ENCODE assay signal across 24 cellular contexts in the genomic region with DNA sequence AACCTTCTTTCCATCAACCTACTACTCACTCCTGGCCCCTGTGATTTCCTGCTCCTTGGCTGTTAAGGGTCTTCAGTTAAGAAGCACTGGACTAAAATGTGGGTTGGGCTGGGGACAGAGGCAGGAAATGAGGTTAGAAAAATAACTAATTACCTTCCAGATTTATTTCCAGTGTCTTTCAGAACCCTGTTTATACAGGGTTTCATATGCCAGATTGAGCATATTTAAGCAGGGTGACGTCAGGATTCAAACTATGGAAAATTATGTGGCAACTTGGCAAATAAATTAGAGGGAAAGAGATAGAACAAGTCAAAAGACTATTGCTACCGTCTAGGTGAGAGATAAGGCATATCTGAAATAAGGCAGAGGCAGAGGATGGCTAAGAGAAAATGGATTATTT. TPM values are rescaled to one million over a fixed set of nuclear protein-coding genes. Genes with fewer than 3 reads are reported as not detected.
"Had no signal": no experiment of that assay in that cellular context is flagged by ENCODE, and none has a peak within 500 bp of the region (broad histone marks: within the 10 kb centered on the region; RNA-seq: fewer than 3 reads in every experiment).

No MANE protein-coding gene starts in this region.

- DNase-seq: Kasumi-1; MM.1S; NCI-H1092 treated with DMSO at 0.1 percent for 48 hours; NCI-H1436; NCI-H187; NCI-H2029; NCI-H2081 treated with DMSO at 0.1 percent for 48 hours; NCI-H2171; NCI-H345; NCI-H446 treated with DMSO at 0.1 percent for 48 hours; NCI-H510A treated with DMSO at 0.1 percent for 48 hours; NCI-H526; NCI-H748 treated with DMSO at 0.1 percent for 48 hours; NK-92 treated with Interleukin-12 subunit alpha and Interleukin-12 subunit beta, amount 100 ng/mL, for 24 hours; PC-9; Peyer's patch; SHP77 treated with DMSO at 0.1 percent for 48 hours; SJCRH30 had no signal

- H3K4me2 ChIP-seq: KMS-11, PC-9 had no signal

- H3K4me1 ChIP-seq: Peyer's patch, SJCRH30 had no signal

- H3K9me3 Mint-ChIP-seq: IgD-negative memory B cell had no signal

- H3K36me3 ChIP-seq: Peyer's patch, SJCRH30 had no signal

- H3K27me3 Mint-ChIP-seq: IgD-negative memory B cell had no signal

- ATAC-seq: K562, Right ventricle myocardium inferior, SK-N-SH treated with all-trans-retinoic acid at 6 μM for 48 hours had no signal

- H3K4me3 ChIP-seq: K562, PC-9, Peyer's patch, SJCRH30 had no signal

- H3K9ac ChIP-seq: KMS-11 had no signal

- H3K36me3 Mint-ChIP-seq: IgD-negative memory B cell had no signal

- H2AFZ ChIP-seq: PC-9 had no signal

- H3K27ac ChIP-seq: KMS-11, PC-9, Peyer's patch, SJCRH30 had no signal

- H3K9me3 ChIP-seq: Peyer's patch, SJCRH30 had no signal

- H3K27me3 ChIP-seq: Peyer's patch, SJCRH30 had no signal

RNA-seq across cellular contexts. Expression of a gene that starts 11.7 kb away (rescaled TPM):
- total RNA-seq: K562, OCI-LY7 had no signal
